ENCODE assay signal across 8 cellular contexts in genomic region chr17:29617481-29618271, GRCh38. TPM values are rescaled to one million over a fixed set of nuclear protein-coding genes. Genes with fewer than 3 reads are reported as not detected.
DNase-seq lines count a peak whose midpoint lies in the region; ATAC-seq and TF ChIP-seq lines count a peak whose summit lies in the region.

No MANE protein-coding gene starts in this region.

- peak; percentile 70 for TF ChIP-seq CTCF in natural killer cell (IDR thresholded peaks at IDR 0.05)

- no peaks in the 10 kb centered on the region for H3K36me3 Mint-ChIP-seq in activated T-cell treated with anti-CD3 and anti-CD28 coated beads, Interleukin-2, amount 50 U/mL, for 72 hours (ENCODE audit: insufficient read depth in 2 of 2)
- no peaks in the 10 kb centered on the region for H3K36me3 Mint-ChIP-seq in natural killer cell

- DNase-seq in COLO829 (ENCODE audit: low spot score), result peak; percentile 61
- peak; percentile 74 to 80 for DNase-seq in NOMO-1 (lab: John Stamatoyannopoulos, UW; ENCODE audit: unreplicated experiment in 2 of 2)
- peak; percentile 92 to 93 for DNase-seq in activated T-cell treated with anti-CD3 and anti-CD28 coated beads, Interleukin-2, amount 50 U/mL, for 72 hours
- peak; percentile 55 for DNase-seq in fibroblast of gingiva (ENCODE audit: low read depth)
- DNase-seq in natural killer cell, result peak; percentile 85
- DNase-seq in stimulated activated naive CD4-positive, alpha-beta T cell treated with Interleukin-2 at 50 U/mL for 16 hours (lab: John Stamatoyannopoulos, UW), result peak; percentile 84

- H3K9me3 Mint-ChIP-seq in activated T-cell treated with anti-CD3 and anti-CD28 coated beads, Interleukin-2, amount 50 U/mL, for 72 hours, result no peaks in the 10 kb centered on the region
- no peaks in the 10 kb centered on the region for H3K9me3 Mint-ChIP-seq in natural killer cell

- intact Hi-C loops in natural killer cell (cut with micrococcal nuclease), result loop anchor here (5.0 to 10.0 kb wide), 2 partner anchors 53 to 145 kb away; partner anchors contain the start of genes ABHD15 and TP53I13

- peaks cover 5% of the 10 kb centered on the region for H3K27me3 Mint-ChIP-seq in activated T-cell treated with anti-CD3 and anti-CD28 coated beads, Interleukin-2, amount 50 U/mL, for 72 hours (ENCODE audit: low read depth)
- no peaks in the 10 kb centered on the region for H3K27me3 Mint-ChIP-seq in natural killer cell (ENCODE audit: low read depth in 2 of 2)

- no peak overlapping the region for H3K27ac Mint-ChIP-seq in activated T-cell treated with anti-CD3 and anti-CD28 coated beads, Interleukin-2, amount 50 U/mL, for 72 hours
- peak overlapping the region; percentile 48 to 86 for H3K27ac Mint-ChIP-seq in natural killer cell

- ATAC-seq in HG02885 (IDR thresholded peaks at IDR 0.05; ENCODE audit: poor library complexity, unreplicated experiment) (peak; percentile 44), natural killer cell (peak; percentile 47 to 68 (median 56)), GM18870 (IDR thresholded peaks at IDR 0.05; ENCODE audit: unreplicated experiment) (no peak)
- ATAC-seq in activated T-cell treated with anti-CD3 and anti-CD28 coated beads, Interleukin-2, amount 50 U/mL, for 72 hours (replicated peaks in 1 of 2), result peak; percentile 53 to 55

- peaks cover 52% of the 10 kb centered on the region for H3K4me1 Mint-ChIP-seq in activated T-cell treated with anti-CD3 and anti-CD28 coated beads, Interleukin-2, amount 50 U/mL, for 72 hours (ENCODE audit: low read depth)
- peaks cover 16 to 54% of the 10 kb centered on the region in 2 donors for H3K4me1 Mint-ChIP-seq in natural killer cell

- peak overlapping the region; percentile 71 to 89 for H3K4me3 Mint-ChIP-seq in activated T-cell treated with anti-CD3 and anti-CD28 coated beads, Interleukin-2, amount 50 U/mL, for 72 hours
- peak overlapping the region; percentile 90 for H3K4me3 Mint-ChIP-seq in natural killer cell

RNA-seq across cellular contexts. Expression of gene CORO6, which starts 5.0 kb away (rescaled TPM):
- total RNA-seq in activated T-cell treated with anti-CD3 and anti-CD28 coated beads, Interleukin-2, amount 50 U/mL, for 72 hours, result 10 to 100 TPM; 10.4 to 13.9 TPM
- 10 to 100 TPM in 1 of 3 donors, 1 to 10 TPM in 2; 2.4 to 18.7 (median 3.9) TPM for total RNA-seq in natural killer cell

RNA-seq across cellular contexts. Expression of gene ANKRD13B, which starts 24.7 kb away (rescaled TPM):
- 10 to 100 TPM in 1 of 2 donors, 1 to 10 TPM in 1; 7.9 to 13.5 TPM for total RNA-seq in activated T-cell treated with anti-CD3 and anti-CD28 coated beads, Interleukin-2, amount 50 U/mL, for 72 hours
- 1 to 10 TPM; 2.3 to 6.6 (median 4.0) TPM for total RNA-seq in natural killer cell

RNA-seq across cellular contexts. Expression of gene GIT1, which starts 28.2 kb away (rescaled TPM):
- 10 to 100 TPM; 45.0 to 47.4 TPM for total RNA-seq in activated T-cell treated with anti-CD3 and anti-CD28 coated beads, Interleukin-2, amount 50 U/mL, for 72 hours
- total RNA-seq in natural killer cell, result 10 to 100 TPM; 39.4 to 61.4 (median 54.6) TPM

RNA-seq across cellular contexts. Expression of gene TP53I13, which starts 49.2 kb away (rescaled TPM):
- total RNA-seq in activated T-cell treated with anti-CD3 and anti-CD28 coated beads, Interleukin-2, amount 50 U/mL, for 72 hours, result 100 to 1,000 TPM in 1 of 2 donors, 10 to 100 TPM in 1; 77.4 to 103 TPM
- total RNA-seq in natural killer cell, result 100 to 1,000 TPM; 122 to 148 (median 148) TPM

RNA-seq across cellular contexts. Expression of gene ABHD15, which starts 50.8 kb away (rescaled TPM):
- total RNA-seq in activated T-cell treated with anti-CD3 and anti-CD28 coated beads, Interleukin-2, amount 50 U/mL, for 72 hours, result 1 to 10 TPM; 7.4 to 7.7 TPM
- 10 to 100 TPM; 31.7 to 33.8 (median 33.1) TPM for total RNA-seq in natural killer cell
